In genomic region chr9:123062306-123063171, GRCh38 we compare ENCODE assay signal across 30 cellular contexts. TPM values are rescaled to one million over a fixed set of nuclear protein-coding genes. Genes with fewer than 3 reads are reported as not detected.
A peak's percentile ranks its signal among the peaks of the same experiment; 100 is the strongest.
DNase-seq lines count a peak whose midpoint lies in the region; ATAC-seq, FAIRE-seq and TF ChIP-seq lines count a peak whose summit lies in the region.
"Had no signal": no experiment of that assay in that cellular context is flagged by ENCODE, and none has a peak within 500 bp of the region (broad histone marks: within the 10 kb centered on the region; RNA-seq: fewer than 3 reads in every experiment).

No MANE protein-coding gene starts in this region.

- peaks cover 2% of the 10 kb centered on the region for H3K36me3 Mint-ChIP-seq in astrocyte (ENCODE audit: low read depth, unreplicated experiment)
- peaks cover 23% of the 10 kb centered on the region for H3K36me3 Mint-ChIP-seq in activated T-helper 2 cell treated with anti-CD3 and anti-CD28 coated beads, Interferon-gamma antibody, Interleukin-2, Interleukin-4, amounts not matched to agents 10 μg/mL and 5 μg/mL and 100 μg/mL, durations not matched to agents 14 hours and 24 hours and 36 hours (ENCODE audit: low read depth)

- no peak for TF ChIP-seq CTCF in astrocyte (IDR thresholded peaks at IDR 0.05; ENCODE audit: insufficient read depth, low read depth, low read length)
- no peak for TF ChIP-seq CTCF in omental fat pad (IDR thresholded peaks at IDR 0.05)
- no peak for TF ChIP-seq CTCF in ovary (IDR thresholded peaks at IDR 0.05)

- H3K27me3 Mint-ChIP-seq in astrocyte (ENCODE audit: low read depth, unreplicated experiment), result no peaks in the 10 kb centered on the region
- no peaks in the 10 kb centered on the region for H3K27me3 Mint-ChIP-seq in activated T-helper 2 cell treated with anti-CD3 and anti-CD28 coated beads, Interferon-gamma antibody, Interleukin-2, Interleukin-4, amounts not matched to agents 10 μg/mL and 5 μg/mL and 100 μg/mL, durations not matched to agents 14 hours and 24 hours and 36 hours (ENCODE audit: low read depth)
- H3K27me3 Mint-ChIP-seq: activated naive CD8-positive, alpha-beta T cell; CD4-positive, alpha-beta memory T cell; naive thymus-derived CD8-positive, alpha-beta T cell; stimulated activated memory B cell treated with anti-CD40 and anti-IgM and Interleukin-4, amounts not matched to agents 10 μg/mL and 1 μg/mL and 100 μg/mL, for 72 hours had no signal

- TF ChIP-seq EP300 in ovary (IDR thresholded peaks at IDR 0.05), result no peak

- TF ChIP-seq POLR2A in ovary (IDR thresholded peaks at IDR 0.05), result no peak

- H3K27ac Mint-ChIP-seq in astrocyte (ENCODE audit: unreplicated experiment), result no peak overlapping the region
- no peak overlapping the region for H3K27ac Mint-ChIP-seq in activated T-helper 2 cell treated with anti-CD3 and anti-CD28 coated beads, Interferon-gamma antibody, Interleukin-2, Interleukin-4, amounts not matched to agents 10 μg/mL and 5 μg/mL and 100 μg/mL, durations not matched to agents 14 hours and 24 hours and 36 hours
- H3K27ac Mint-ChIP-seq: activated naive CD8-positive, alpha-beta T cell; stimulated activated memory B cell treated with anti-CD40 and anti-IgM and Interleukin-4, amounts not matched to agents 10 μg/mL and 1 μg/mL and 100 μg/mL, for 72 hours had no signal

- H3K4me2 ChIP-seq in astrocyte (ENCODE audit: low read length), result peak overlapping the region; percentile 5

- H3K79me2 ChIP-seq in astrocyte (ENCODE audit: insufficient read depth, low read length), result no peaks in the 10 kb centered on the region

- peaks cover 9% of the 10 kb centered on the region for H3K36me3 ChIP-seq in astrocyte (ENCODE audit: insufficient read depth, low read length)
- H3K36me3 ChIP-seq in ovary, result no peaks in the 10 kb centered on the region

- H3K4me3 Mint-ChIP-seq in astrocyte (ENCODE audit: unreplicated experiment), result no peak overlapping the region
- H3K4me3 Mint-ChIP-seq in activated T-helper 2 cell treated with anti-CD3 and anti-CD28 coated beads, Interferon-gamma antibody, Interleukin-2, Interleukin-4, amounts not matched to agents 10 μg/mL and 5 μg/mL and 100 μg/mL, durations not matched to agents 14 hours and 24 hours and 36 hours (ENCODE audit: low read depth), result no peak overlapping the region
- H3K4me3 Mint-ChIP-seq: activated naive CD8-positive, alpha-beta T cell; CD4-positive, alpha-beta memory T cell; naive thymus-derived CD8-positive, alpha-beta T cell; stimulated activated memory B cell treated with anti-CD40 and anti-IgM and Interleukin-4, amounts not matched to agents 10 μg/mL and 1 μg/mL and 100 μg/mL, for 72 hours had no signal

- no peak overlapping the region for H3K27ac ChIP-seq in astrocyte (ENCODE audit: low read depth, low read length)
- H3K27ac ChIP-seq in ovary, result peak overlapping the region in 1 of 2 donors; percentile 7
- H3K27ac ChIP-seq: 22Rv1, body of pancreas, left lung had no signal

- no peaks in the 10 kb centered on the region for H4K20me1 ChIP-seq in astrocyte (ENCODE audit: insufficient read depth, low read length)

- WGBS in ovary, 3 donors, result 28 to 45% (median 36%) methylated on average over 7 of the region's 7 CpGs

- no peaks in the 10 kb centered on the region for H3K9me3 Mint-ChIP-seq in astrocyte (ENCODE audit: unreplicated experiment)
- H3K9me3 Mint-ChIP-seq in activated T-helper 2 cell treated with anti-CD3 and anti-CD28 coated beads, Interferon-gamma antibody, Interleukin-2, Interleukin-4, amounts not matched to agents 10 μg/mL and 5 μg/mL and 100 μg/mL, durations not matched to agents 14 hours and 24 hours and 36 hours, result no peaks in the 10 kb centered on the region
- H3K9me3 Mint-ChIP-seq: CD4-positive, alpha-beta memory T cell; naive thymus-derived CD8-positive, alpha-beta T cell; stimulated activated memory B cell treated with anti-CD40 and anti-IgM and Interleukin-4, amounts not matched to agents 10 μg/mL and 1 μg/mL and 100 μg/mL, for 72 hours had no signal

- no peak overlapping the region for H3K9ac ChIP-seq in astrocyte (ENCODE audit: low read length)

- H3K4me1 ChIP-seq in astrocyte (ENCODE audit: insufficient read depth, low read length) (peaks cover 13% of the 10 kb centered on the region), ovary (ENCODE audit: insufficient read depth) (peaks cover 7% of the 10 kb centered on the region)
- H3K4me1 ChIP-seq: body of pancreas had no signal

- H3K4me1 Mint-ChIP-seq in astrocyte (ENCODE audit: low read depth, unreplicated experiment), result peaks cover 23% of the 10 kb centered on the region
- peaks cover 4% of the 10 kb centered on the region for H3K4me1 Mint-ChIP-seq in activated T-helper 2 cell treated with anti-CD3 and anti-CD28 coated beads, Interferon-gamma antibody, Interleukin-2, Interleukin-4, amounts not matched to agents 10 μg/mL and 5 μg/mL and 100 μg/mL, durations not matched to agents 14 hours and 24 hours and 36 hours (ENCODE audit: low read depth)
- H3K4me1 Mint-ChIP-seq: stimulated activated memory B cell treated with anti-CD40 and anti-IgM and Interleukin-4, amounts not matched to agents 10 μg/mL and 1 μg/mL and 100 μg/mL, for 72 hours had no signal

- no peaks in the 10 kb centered on the region for H3K9me3 ChIP-seq in astrocyte (ENCODE audit: insufficient read depth, low read depth, low read length)
- no peaks in the 10 kb centered on the region for H3K9me3 ChIP-seq in ovary
- H3K9me3 ChIP-seq: body of pancreas, left lung had no signal

- intact Hi-C loops in activated T-helper 2 cell treated with anti-CD3 and anti-CD28 coated beads, Interferon-gamma antibody, Interleukin-2, Interleukin-4, amounts not matched to agents 10 μg/mL and 5 μg/mL and 100 μg/mL, durations not matched to agents 14 hours and 24 hours and 36 hours (cut with micrococcal nuclease), result no loop called here
- intact Hi-C loops in ovary (cut with DNase I), result no loop called here

- DNase-seq in NCI-H82 (lab: John Stamatoyannopoulos, UW) (peak; percentile 19), NCI-H82 treated with DMSO at 0.1 percent for 48 hours (lab: John Stamatoyannopoulos, UW; ENCODE audit: unreplicated experiment) (no peak), astrocyte (ENCODE audit: low read depth) (peak; percentile 11), omental fat pad (ENCODE audit: low spot score) (no peak), T-helper 2 cell (no peak), ovary (no peak)
- DNase-seq in activated T-helper 2 cell treated with anti-CD3 and anti-CD28 coated beads, Interferon-gamma antibody, Interleukin-2, Interleukin-4, amounts not matched to agents 10 μg/mL and 5 μg/mL and 100 μg/mL, durations not matched to agents 14 hours and 24 hours and 36 hours (ENCODE audit: low spot score), result no peak
- DNase-seq in activated CD8-positive, alpha-beta memory T cell treated with anti-CD3 and anti-CD28 coated beads for 24 hours, result no peak
- DNase-seq: activated CD8-positive, alpha-beta memory T cell treated with anti-CD3 and anti-CD28 coated beads, Interleukin-2, amount 50 U/mL, for 4 hours; AML-193; body of pancreas; CD4-positive, alpha-beta memory T cell; effector CD8-positive, alpha-beta T cell; left lung; naive thymus-derived CD8-positive, alpha-beta T cell; NCI-H1092; NCI-H187; NCI-H2171 treated with DMSO at 0.1 percent for 48 hours; NCI-H524 treated with DMSO at 0.1 percent for 48 hours; occipital lobe; retina; stimulated activated CD4-positive, alpha-beta T cell treated with anti-CD3 and anti-CD28 coated beads, Interleukin-4, amount 100 ng/mL, for 1 hour had no signal

- H3K4me3 ChIP-seq in astrocyte (ENCODE audit: insufficient read depth, low read depth, low read length) (no peak overlapping the region), ovary (no peak overlapping the region)
- H3K4me3 ChIP-seq: body of pancreas, GM12878, left lung had no signal

- no peak overlapping the region for H2AFZ ChIP-seq in astrocyte (ENCODE audit: low read depth, low read length)

- FAIRE-seq in astrocyte (lab: Jason Lieb, UNC), result peak; percentile 29
- FAIRE-seq: frontal cortex, GM12878, RCC 7860 had no signal

- no peaks in the 10 kb centered on the region for H3K27me3 ChIP-seq in astrocyte (ENCODE audit: insufficient read depth, low read length)
- no peaks in the 10 kb centered on the region for H3K27me3 ChIP-seq in ovary
- H3K27me3 ChIP-seq: body of pancreas, left lung had no signal

- ATAC-seq in omental fat pad (ENCODE audit: low FRiP score), result peak; percentile 45
- ATAC-seq: body of pancreas; GM12878; left lung; naive thymus-derived CD8-positive, alpha-beta T cell; stimulated activated memory B cell treated with anti-CD40 and anti-IgM and Interleukin-4, amounts not matched to agents 10 μg/mL and 1 μg/mL and 100 μg/mL, for 72 hours had no signal

RNA-seq across cellular contexts. Expression of gene GPR21, which starts 29.1 kb away (rescaled TPM):
- 0.67 and 1.6 TPM in 2 replicates for total RNA-seq in astrocyte
- 1 to 10 TPM in 2 of 4 donors, not detected in 2; 1.7 to 2.3 TPM for total RNA-seq in omental fat pad
- total RNA-seq in activated T-helper 2 cell treated with anti-CD3 and anti-CD28 coated beads, Interferon-gamma antibody, Interleukin-2, Interleukin-4, amounts not matched to agents 10 μg/mL and 5 μg/mL and 100 μg/mL, durations not matched to agents 14 hours and 24 hours and 36 hours, result 0.59 and 1.0 TPM in 2 replicates
- 1 to 10 TPM in 5 of 7 donors, not detected in 2; 1.4 to 2.4 (median 1.9) TPM for total RNA-seq in ovary
- polyA plus RNA-seq in ovary, result under 1 TPM; 0.39 to 0.60 TPM
- total RNA-seq: body of pancreas, epithelial cell of proximal tubule, H4 had no signal
- polyA plus RNA-seq: CD4-positive, alpha-beta memory T cell; naive thymus-derived CD8-positive, alpha-beta T cell had no signal

Comparison
In these comparisons a context has a peak if more than half of its experiments do, and no peak if none do; other contexts are left out.
1. DNase-seq: peak in NCI-H82 (single experiment) and astrocyte (single experiment); none in NCI-H82 treated with DMSO at 0.1 percent for 48 hours (single experiment), omental fat pad (single experiment), activated T-helper 2 cell treated with anti-CD3 and anti-CD28 coated beads, Interferon-gamma antibody, Interleukin-2, Interleukin-4, amounts not matched to agents 10 μg/mL and 5 μg/mL and 100 μg/mL, durations not matched to agents 14 hours and 24 hours and 36 hours (single experiment), T-helper 2 cell (0 of 5), ovary (0 of 5) and activated CD8-positive, alpha-beta memory T cell treated with anti-CD3 and anti-CD28 coated beads for 24 hours (single experiment).